Comparison of ENCODE assay signal across 15 cellular contexts in the genomic region with DNA sequence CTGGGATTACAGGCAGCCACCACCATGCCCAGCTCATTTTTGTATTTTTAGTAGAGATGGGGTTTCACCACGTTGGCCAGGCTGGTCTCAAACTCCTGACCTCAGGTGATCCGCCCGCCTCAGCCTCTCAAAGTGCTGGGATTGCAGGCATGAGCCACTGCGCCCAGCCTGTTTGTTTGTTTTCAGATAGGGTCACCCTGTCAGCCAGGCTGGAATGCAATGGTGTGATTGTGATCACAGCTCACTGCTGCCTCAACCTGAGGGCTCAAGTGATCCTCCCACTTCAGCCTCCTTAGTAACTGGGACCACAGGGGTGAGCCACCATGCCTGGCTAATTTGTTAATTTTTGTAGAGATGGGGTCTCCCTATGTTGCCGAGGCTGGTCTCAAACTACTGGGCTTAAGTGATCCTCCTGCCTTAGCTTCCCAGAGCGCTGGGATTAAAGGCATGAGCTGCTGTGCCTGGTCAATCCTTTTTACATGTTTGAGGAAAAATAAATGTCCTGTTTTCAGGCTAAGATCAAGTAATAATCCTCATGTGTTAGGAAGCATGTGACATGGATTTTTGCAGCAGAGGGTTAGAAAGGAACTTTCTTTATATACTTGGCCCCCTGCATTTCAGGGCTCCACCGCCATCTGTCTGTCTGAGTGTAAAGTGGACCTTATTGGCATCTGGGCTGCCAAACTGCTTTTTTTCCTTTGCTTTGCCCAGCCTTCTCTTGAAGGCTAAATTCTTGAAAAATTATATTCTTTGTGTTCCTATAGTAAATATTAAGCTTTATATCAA. TPM values are rescaled to one million over a fixed set of nuclear protein-coding genes. Genes with fewer than 3 reads are reported as not detected.
DNase-seq lines count a peak whose midpoint lies in the region; TF ChIP-seq lines count a peak whose summit lies in the region.
"Had no signal": no experiment of that assay in that cellular context is flagged by ENCODE, and none has a peak within 500 bp of the region (broad histone marks: within the 10 kb centered on the region; RNA-seq: fewer than 3 reads in every experiment).

No MANE protein-coding gene starts in this region.

- CTCF ChIA-PET in GM10248 (lab: Yijun Ruan, JAX): interaction anchor here (1.2 to 6.0 kb wide), 4 partner anchors 11 to 211 kb away, joined by 3 to 30 read pairs (median 5); a partner anchor contains a TSS

- POLR2A ChIA-PET in GM10248 (lab: Yijun Ruan, JAX): interaction anchor here (1.1 kb wide), 1 partner anchor 284 kb away, joined by 3 read pairs; a partner anchor contains a TSS

- H3K9me3 ChIP-seq in HUES6 (ENCODE audit: control insufficient read depth, insufficient read depth, low read depth, low read length): no peaks in the 10 kb centered on the region

- H3K4me1 ChIP-seq in HUES6 (ENCODE audit: control insufficient read depth, insufficient read depth, low read length): peaks cover 18% of the 10 kb centered on the region

- H3K27me3 ChIP-seq in HUES6 (ENCODE audit: control insufficient read depth, insufficient read depth, low read length): no peaks in the 10 kb centered on the region

- H3K4me3 ChIP-seq in HUES6 (ENCODE audit: low read depth, low read length): no peak overlapping the region
- H3K4me3 ChIP-seq in choroid plexus epithelial cell (ENCODE audit: low read depth, low read length): no peak overlapping the region
- H3K4me3 ChIP-seq: coronary artery had no signal

- TF ChIP-seq CTCF in choroid plexus epithelial cell (conservative IDR thresholded peaks at IDR 0.05; ENCODE audit: low read depth, low read length) (peak; percentile 32), GM10248 (IDR thresholded peaks at IDR 0.05; ENCODE audit: control extremely low read depth, extremely low read depth, low read depth, missing control alignments) (no peak)

- DNase-seq in choroid plexus epithelial cell (ENCODE audit: low read depth): peak; percentile 31
- peak; percentile 34 for DNase-seq in posterior vena cava (ENCODE audit: low spot score)
- no peak for DNase-seq in GM10248 (ENCODE audit: extremely low spot score)
- DNase-seq in head of caudate nucleus: no peak
- DNase-seq: activated B cell treated with CpG ODN at 0.5 μM for 24 hours; activated effector memory CD4-positive, alpha-beta T cell treated with Interleukin-2 at 50 U/mL for 16 hours; amygdala; DMS79; KBM-7; NCI-H1092 treated with DMSO at 0.1 percent for 48 hours; stimulated activated CD4-positive, alpha-beta T cell treated with anti-CD3 and anti-CD28 coated beads, Interleukin-2, amount 100 ng/mL, for 48 hours had no signal

- no peak overlapping the region for H3K27ac ChIP-seq in HUES6 (ENCODE audit: low read depth, low read length)
- H3K27ac ChIP-seq: coronary artery had no signal

- H3K9ac ChIP-seq in HUES6 (ENCODE audit: low read length): peak overlapping the region; percentile 10

- intact Hi-C loops in posterior vena cava (cut with DNase I) (no loop called here), head of caudate nucleus (cut with DNase I) (no loop called here)

- peaks cover 74% of the 10 kb centered on the region for H3K36me3 ChIP-seq in HUES6 (ENCODE audit: control insufficient read depth, insufficient read depth, low read length)

RNA-seq across cellular contexts. Expression of a gene that starts 4.8 kb away (rescaled TPM):
- total RNA-seq in posterior vena cava: 100 to 1,000 TPM in 1 of 2 donors, 10 to 100 TPM in 1; 89.4 to 114 TPM

RNA-seq across cellular contexts. Expression of a gene that starts 36.5 kb away (rescaled TPM):
- total RNA-seq in posterior vena cava: 10 to 100 TPM; 38.5 to 45.6 TPM

RNA-seq across cellular contexts. Expression of a gene that starts 43.2 kb away (rescaled TPM):
- total RNA-seq in posterior vena cava: not detected
- total RNA-seq: mesothelial cell of epicardium, temporal lobe had no signal

RNA-seq across cellular contexts. Expression of a gene that starts 44.0 kb away (rescaled TPM):
- 10 to 100 TPM; 32.8 to 34.0 TPM for total RNA-seq in posterior vena cava

RNA-seq across cellular contexts. Expression of a gene that starts 45.3 kb away (rescaled TPM):
- not detected for total RNA-seq in posterior vena cava
- total RNA-seq: activated B cell treated with CpG ODN at 0.5 μM for 24 hours had no signal

Comparison
In these comparisons a context has a peak if more than half of its experiments do, and no peak if none do; other contexts are left out.
1. DNase-seq: peak in choroid plexus epithelial cell (single experiment) and posterior vena cava (single experiment); none in GM10248 (single experiment) and head of caudate nucleus (0 of 42).